Comparison of ENCODE assay signal across 18 cellular contexts in genomic region chr17:55659661-55660060, GRCh38.
"Had no signal": no experiment of that assay in that cellular context is flagged by ENCODE, and none has a peak within 500 bp of the region (broad histone marks: within the 10 kb centered on the region; RNA-seq: fewer than 3 reads in every experiment).

No MANE protein-coding gene starts in this region.

- DNase-seq: activated CD4-positive, alpha-beta T cell treated with anti-CD3 and anti-CD28 coated beads, Interleukin-2, amount 10 ng/mL, durations not matched to agents 7 days and 5 days; activated CD4-positive, CD25-positive, alpha-beta regulatory T cell treated with anti-CD3 and anti-CD28 coated beads, Interleukin-2, amount 50 U/mL, for 72 hours; activated CD8-positive, alpha-beta T cell treated with anti-CD3 and anti-CD28 coated beads for 36 hours; activated gamma-delta T cell; activated naive CD4-positive, alpha-beta T cell treated with anti-CD3 and anti-CD28 coated beads, Interleukin-2, amount 50 U/mL, for 16 hours; activated naive CD8-positive, alpha-beta T cell treated with anti-CD3 and anti-CD28 coated beads, Interleukin-2, amount 50 U/mL, for 24 hours; caudate nucleus; effector CD8-positive, alpha-beta T cell; erythroblast; foreskin melanocyte; immature natural killer cell; left ventricle myocardium inferior; nucleus accumbens; right lobe of liver; small intestine; stimulated activated naive B cell treated with anti-CD40 and anti-IgM and Interleukin-4, amounts not matched to agents 10 μg/mL and 1 μg/mL and 100 μg/mL, for 72 hours; upper lobe of right lung; WERI-Rb-1 had no signal

- H3K36me3 ChIP-seq: left ventricle myocardium inferior, right lobe of liver, upper lobe of right lung, WERI-Rb-1 had no signal

- H3K4me1 ChIP-seq: upper lobe of right lung had no signal

- H3K27ac ChIP-seq: left ventricle myocardium inferior, upper lobe of right lung, WERI-Rb-1 had no signal

- H3K4me3 ChIP-seq: left ventricle myocardium inferior, right lobe of liver, upper lobe of right lung had no signal

- H3K9me3 ChIP-seq: left ventricle myocardium inferior, right lobe of liver, upper lobe of right lung had no signal

- H3K27me3 ChIP-seq: right lobe of liver, upper lobe of right lung had no signal
